Comparison of ENCODE assay signal across 8 cellular contexts in genomic region chr19:53394522-53394973, GRCh38. TPM values are rescaled to one million over a fixed set of nuclear protein-coding genes. Genes with fewer than 3 reads are reported as not detected.
DNase-seq lines count a peak whose midpoint lies in the region; ATAC-seq, FAIRE-seq and TF ChIP-seq lines count a peak whose summit lies in the region.

No MANE protein-coding gene starts in this region.

- H3K9ac ChIP-seq in K562 (ENCODE audit: insufficient read depth in 1 of 2, low read depth in 2 of 2, low read length in 2 of 2): peak overlapping the region; percentile 87 to 92; a peak in 3 of 4 replicates

- H3K4me1 Mint-ChIP-seq in IgD-negative memory B cell: peaks cover 11 to 34% (median 21%) of the 10 kb centered on the region in 3 donors
- H3K4me1 Mint-ChIP-seq in immature natural killer cell: peaks cover 24 to 41% of the 10 kb centered on the region in 2 donors

- no peaks in the 10 kb centered on the region for H3K9me1 ChIP-seq in K562 (ENCODE audit: control insufficient read depth, insufficient read depth, low read length)

- CTCF ChIA-PET in K562 (lab: Yijun Ruan, JAX; ENCODE audit: low intra/inter-chr PET ratio): no interaction called here

- BruUV-seq in K562 (replicated peaks; lab: Mats Ljungman, UMichigan): no TSS peak

- POLR2A ChIA-PET in K562 (lab: Yijun Ruan, JAX): interaction anchor here (0.6 to 1.0 kb wide), 2 partner anchors 234 to 239 kb away, joined by 3 to 5 read pairs; no protein-coding TSS in a partner anchor

- H3K4me2 ChIP-seq in K562 (ENCODE audit: insufficient read depth, low read length): peak overlapping the region; percentile 85

- H3K9me3 Mint-ChIP-seq in IgD-negative memory B cell (peaks cover 8 to 14% (median 13%) of the 10 kb centered on the region in 3 donors), immature natural killer cell (peaks cover 6 to 18% (median 15%) of the 10 kb centered on the region in 6 donors)

- in situ Hi-C loops in K562 (cut with MboI): no loop called here

- FAIRE-seq in K562 (lab: Jason Lieb, UNC): no peak

- H2AFZ ChIP-seq in K562 (ENCODE audit: low read depth, low read length): peak overlapping the region; percentile 90

- peaks cover 18% of the 10 kb centered on the region for H3K79me2 ChIP-seq in K562 (ENCODE audit: control insufficient read depth, insufficient read depth, low read length)

- H3K9me3 ChIP-seq in K562 (replicated peaks; ENCODE audit: control insufficient read depth, insufficient read depth, low read depth, low read length): peaks cover 3% of the 10 kb centered on the region

- no peak for TF ChIP-seq CTCF in K562 (IDR thresholded peaks at IDR 0.05 in 2 of 3, conservative IDR thresholded peaks at IDR 0.05 in 1 of 3; ENCODE audit: insufficient read depth in 2 of 3, low read depth in 1 of 3, low read length in 3 of 3)

- H4K20me1 ChIP-seq in K562 (replicated peaks; ENCODE audit: control insufficient read depth, insufficient read depth, low read length): no peaks in the 10 kb centered on the region

- ATAC-seq in K562 (no peak), GM19452 (IDR thresholded peaks at IDR 0.05; ENCODE audit: unreplicated experiment) (no peak), HG03457 (IDR thresholded peaks at IDR 0.05; ENCODE audit: unreplicated experiment) (no peak)

- no peak for TF ChIP-seq EP300 in K562 (IDR thresholded peaks at IDR 0.05; ENCODE audit: low read length)

- intact Hi-C loops in K562 (cut with micrococcal nuclease): no loop called here

- no peak overlapping the region for H3K27ac ChIP-seq in K562 (ENCODE audit: extremely low read depth, low read depth, low read length)

- no peaks in the 10 kb centered on the region for H3K27me3 ChIP-seq in K562 (ENCODE audit: control insufficient read depth in 2 of 2, insufficient read depth in 2 of 2, low read length in 2 of 2)

- H3K27me3 Mint-ChIP-seq in IgD-negative memory B cell: no peaks in the 10 kb centered on the region
- H3K27me3 Mint-ChIP-seq in immature natural killer cell (ENCODE audit: low read depth in 3 of 3): peaks cover 5 to 9% (median 6%) of the 10 kb centered on the region in 3 donors

- whole genome bisulfite sequencing in K562 (ENCODE audit: insufficient coverage, low coverage, missing lambda C conversion rate): 52% methylated on average over 17 of the region's 18 CpGs

- H3K4me3 ChIP-seq in K562: peak overlapping the region; percentile 67; the same call in 1 of the 2 replicates

- H3K4me3 Mint-ChIP-seq in IgD-negative memory B cell: peak overlapping the region; percentile 97 to 99 (median 98)
- H3K4me3 Mint-ChIP-seq in immature natural killer cell: peak overlapping the region; percentile 96 to 99 (median 97)

- peaks cover 12% of the 10 kb centered on the region; the same call in 1 of the 3 replicates for H3K36me3 ChIP-seq in K562 (ENCODE audit: control insufficient read depth, insufficient read depth, low read length)

- no peak for TF ChIP-seq RAD21 in K562 (CRISPR knock-in tag; conservative IDR thresholded peaks at IDR 0.05 in 1 of 2, IDR thresholded peaks at IDR 0.05 in 1 of 2)

- peak overlapping the region; percentile 90 to 96 (median 93) for H3K27ac Mint-ChIP-seq in IgD-negative memory B cell
- H3K27ac Mint-ChIP-seq in immature natural killer cell: peak overlapping the region; percentile 84 to 98 (median 92)

- DNase-seq in D341Med (ENCODE audit: low spot score): peak; percentile 29
- DNase-seq in K562 (ENCODE audit: extremely low read depth in 1 of 4, low spot score in 3 of 4): peak in 1 of 4 experiments; percentile 6
- DNase-seq in immature natural killer cell: no peak
- DNase-seq in stimulated activated CD8-positive, alpha-beta memory T cell treated with anti-CD3 and anti-CD28 coated beads, Interleukin-4, amount 100 ng/mL, for 48 hours: peak; percentile 24
- no peak for DNase-seq in SW 1271 (lab: John Stamatoyannopoulos, UW)

- H3K36me3 Mint-ChIP-seq in IgD-negative memory B cell (peaks cover 11% of the 10 kb centered on the region), immature natural killer cell (peaks cover 12 to 19% (median 13%) of the 10 kb centered on the region in 3 donors)

- H3K4me1 ChIP-seq in K562 (replicated peaks in 1 of 2; ENCODE audit: control insufficient read depth in 2 of 2, insufficient read depth in 2 of 2, low read length in 2 of 2): peaks cover 8 to 12% of the 10 kb centered on the region in 2 experiments; a peak in 4 of 5 replicates

- TF ChIP-seq POLR2A in K562 (conservative IDR thresholded peaks at IDR 0.05): no peak

TF ChIP-seq in K562, 482 proteins besides CTCF, POLR2A, EP300 and RAD21 (continues in another document):
- TF ChIP-seq SIRT6 (IDR thresholded peaks at IDR 0.05; ENCODE audit: low read depth, low read length): no peak
- TF ChIP-seq FOSL1 (tag; conservative IDR thresholded peaks at IDR 0.05): no peak

RNA-seq across cellular contexts. Expression of gene ZNF765, which starts 0.4 kb away (rescaled TPM):
- polyA plus RNA-seq in IgD-negative memory B cell: 11.0 TPM
- 22.3 and 41.4 TPM in 2 replicates for total RNA-seq in K562 (2011; cell fraction: chromatin; rRNA removed; ENCODE audit: low replicate concordance)
- 16.3 and 20.1 TPM in 2 replicates for total RNA-seq in K562 (2011; cell fraction: nucleolus; rRNA removed)
- total RNA-seq in K562 (2011; cell fraction: nucleoplasm; rRNA removed): 17.6 and 19.8 TPM in 2 replicates
- 8.0 and 8.5 TPM in 2 replicates for total RNA-seq in K562 (2014; rRNA removed)
- 17.5 and 18.7 TPM in 2 replicates for total RNA-seq in K562 (2014; rRNA removed; fragmentation: Illumina TruSeq; extraction: Trizol)
- total RNA-seq in K562 (2015; rRNA removed; fragmentation: Illumina TruSeq; extraction: Trizol): 13.5 and 16.6 TPM in 2 replicates
- 9.8 and 9.9 TPM in 2 replicates for total RNA-seq in K562 (2021)
- 12.5 and 12.7 TPM in 2 replicates for polyA plus RNA-seq in K562 (2011; rRNA removed)
- polyA plus RNA-seq in K562 (2011; cell fraction: cytosol; rRNA removed): 4.1 and 5.6 TPM in 2 replicates
- 20.1 and 23.8 TPM in 2 replicates for polyA plus RNA-seq in K562 (2011; cell fraction: nucleus; rRNA removed)
- 6.2 and 6.8 TPM in 2 replicates for polyA plus RNA-seq in K562 (2012)
- 8.7 and 9.4 TPM in 2 replicates for polyA plus RNA-seq in K562 (2014; fragmentation: Illumina TruSeq; extraction: Trizol)
- polyA plus RNA-seq in K562 (2014; fragmentation: Nextera tagmentation; extraction: Ambion mirVana): 1 to 10 TPM; 6.6 to 9.6 TPM
- polyA plus RNA-seq in K562 (2014; rRNA removed): 5.4 and 8.1 TPM in 2 replicates
- polyA minus RNA-seq in K562 (2011; rRNA and poly(A)+ RNA removed): 35.9 and 37.9 TPM in 2 replicates
- polyA minus RNA-seq in K562 (2011; cell fraction: cytosol; rRNA and poly(A)+ RNA removed): 8.0 and 8.6 TPM in 2 replicates
- 11.6 and 19.9 TPM in 2 replicates for polyA minus RNA-seq in K562 (2011; cell fraction: nucleus; rRNA and poly(A)+ RNA removed)
- polyA plus RNA-seq in immature natural killer cell: 10 to 100 TPM in 1 of 3 donors, 1 to 10 TPM in 2; 5.2 to 13.0 (median 8.7) TPM

RNA-seq across cellular contexts. Expression of gene ZNF525, which starts 29.0 kb away (rescaled TPM):
- polyA plus RNA-seq in IgD-negative memory B cell (12.4 TPM), K562 (2011; rRNA removed) (6.4 and 10.8 TPM in 2 replicates), K562 (2014; fragmentation: Illumina TruSeq; extraction: Trizol) (6.5 and 7.0 TPM in 2 replicates), K562 (2014; fragmentation: Nextera tagmentation; extraction: Ambion mirVana) (1 to 10 TPM; 1.5 to 2.5 TPM), K562 (2014; rRNA removed) (4.5 and 5.4 TPM in 2 replicates), immature natural killer cell (10 to 100 TPM in 1 of 3 donors, 1 to 10 TPM in 1, not detected in 1; 4.8 to 10.9 TPM)
- total RNA-seq in K562 (2011; cell fraction: chromatin; rRNA removed; ENCODE audit: low replicate concordance): 12.6 and 34.8 TPM in 2 replicates
- 6.3 and 10.8 TPM in 2 replicates for total RNA-seq in K562 (2011; cell fraction: nucleolus; rRNA removed)
- total RNA-seq in K562 (2011; cell fraction: nucleoplasm; rRNA removed): 17.3 and 18.7 TPM in 2 replicates
- total RNA-seq in K562 (2014; rRNA removed) (4.1 and 6.9 TPM in 2 replicates), K562 (2014; rRNA removed; fragmentation: Illumina TruSeq; extraction: Trizol) (11.0 and 12.0 TPM in 2 replicates), K562 (2015; rRNA removed; fragmentation: Illumina TruSeq; extraction: Trizol) (5.7 and 6.7 TPM in 2 replicates), K562 (2021) (6.5 and 6.7 TPM in 2 replicates)
- 1.4 and 2.7 TPM in 2 replicates for polyA plus RNA-seq in K562 (2011; cell fraction: cytosol; rRNA removed)
- 5.9 and 6.6 TPM in 2 replicates for polyA plus RNA-seq in K562 (2011; cell fraction: nucleus; rRNA removed)
- polyA plus RNA-seq in K562 (2012): 3.4 and 4.3 TPM in 2 replicates
- polyA minus RNA-seq in K562 (2011; rRNA and poly(A)+ RNA removed): 14.5 and 16.1 TPM in 2 replicates
- 2.2 and 5.0 TPM in 2 replicates for polyA minus RNA-seq in K562 (2011; cell fraction: cytosol; rRNA and poly(A)+ RNA removed)
- 5.3 and 7.7 TPM in 2 replicates for polyA minus RNA-seq in K562 (2011; cell fraction: nucleus; rRNA and poly(A)+ RNA removed)

RNA-seq across cellular contexts. Expression of gene ZNF761, which starts 37.2 kb away (rescaled TPM):
- polyA plus RNA-seq in IgD-negative memory B cell (10.3 TPM), K562 (2011; rRNA removed) (17.9 and 25.2 TPM in 2 replicates), K562 (2014; fragmentation: Illumina TruSeq; extraction: Trizol) (16.3 and 17.0 TPM in 2 replicates), K562 (2014; fragmentation: Nextera tagmentation; extraction: Ambion mirVana) (10 to 100 TPM; 13.0 to 30.2 TPM), K562 (2014; rRNA removed) (10.3 and 10.5 TPM in 2 replicates), immature natural killer cell (1 to 10 TPM; 4.4 to 8.9 (median 6.9) TPM)
- total RNA-seq in K562 (2011; cell fraction: chromatin; rRNA removed; ENCODE audit: low replicate concordance): 14.6 and 49.9 TPM in 2 replicates
- 12.7 and 17.0 TPM in 2 replicates for total RNA-seq in K562 (2011; cell fraction: nucleolus; rRNA removed)
- total RNA-seq in K562 (2011; cell fraction: nucleoplasm; rRNA removed): 23.3 and 24.8 TPM in 2 replicates
- total RNA-seq in K562 (2014; rRNA removed) (10.3 and 11.1 TPM in 2 replicates), K562 (2014; rRNA removed; fragmentation: Illumina TruSeq; extraction: Trizol) (19.6 and 19.7 TPM in 2 replicates), K562 (2015; rRNA removed; fragmentation: Illumina TruSeq; extraction: Trizol) (15.1 and 18.1 TPM in 2 replicates), K562 (2021) (11.3 and 11.8 TPM in 2 replicates)
- polyA plus RNA-seq in K562 (2011; cell fraction: cytosol; rRNA removed): 8.1 and 11.7 TPM in 2 replicates
- polyA plus RNA-seq in K562 (2011; cell fraction: nucleus; rRNA removed): 14.3 and 15.7 TPM in 2 replicates
- 9.6 and 11.1 TPM in 2 replicates for polyA plus RNA-seq in K562 (2012)
- 29.5 and 29.7 TPM in 2 replicates for polyA minus RNA-seq in K562 (2011; rRNA and poly(A)+ RNA removed)
- 9.3 and 9.4 TPM in 2 replicates for polyA minus RNA-seq in K562 (2011; cell fraction: cytosol; rRNA and poly(A)+ RNA removed)
- polyA minus RNA-seq in K562 (2011; cell fraction: nucleus; rRNA and poly(A)+ RNA removed): 7.4 and 9.2 TPM in 2 replicates

Comparison
In these comparisons a context has a peak if more than half of its experiments do, and no peak if none do; other contexts are left out.
1. DNase-seq: peak in D341Med (single experiment) and stimulated activated CD8-positive, alpha-beta memory T cell treated with anti-CD3 and anti-CD28 coated beads, Interleukin-4, amount 100 ng/mL, for 48 hours (single experiment); none in immature natural killer cell (0 of 3) and SW 1271 (0 of 2).